ENCODE assay signal across 26 cellular contexts in the genomic region with DNA sequence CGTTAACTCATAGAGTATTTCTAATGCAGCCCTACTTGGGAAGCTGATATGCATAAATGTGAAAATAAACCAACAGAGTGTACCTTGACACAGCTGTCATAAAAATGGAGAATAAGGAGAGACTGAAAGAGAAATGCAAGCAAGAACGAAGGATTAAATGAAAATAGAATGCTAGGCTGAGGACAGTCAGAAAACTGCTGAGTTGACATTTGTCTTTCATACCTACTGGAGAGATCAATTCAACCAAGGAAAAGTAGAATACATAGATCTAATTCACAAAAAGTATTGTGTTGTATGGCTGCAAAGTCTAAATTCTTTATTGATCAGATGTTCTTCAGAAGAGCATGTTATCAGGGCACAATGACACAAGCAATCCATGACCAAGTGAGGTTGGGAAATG.
DNase-seq lines count a peak whose midpoint lies in the region; ATAC-seq, FAIRE-seq and TF ChIP-seq lines count a peak whose summit lies in the region.
"Had no signal": no experiment of that assay in that cellular context is flagged by ENCODE, and none has a peak within 500 bp of the region (broad histone marks: within the 10 kb centered on the region; RNA-seq: fewer than 3 reads in every experiment).

No MANE protein-coding gene starts in this region.

- H2BK120ac ChIP-seq in IMR-90 (ENCODE audit: low read depth, low read length) (no peak overlapping the region), H1 (replicated peaks; ENCODE audit: low read depth, low read length) (no peak overlapping the region)

- H3K4me2 ChIP-seq in A549 (no peak overlapping the region), IMR-90 (ENCODE audit: low read depth, low read length) (no peak overlapping the region), H1 (ENCODE audit: insufficient read depth in 1 of 2, low read depth in 2 of 2, low read length in 2 of 2) (no peak overlapping the region)
- H3K4me2 ChIP-seq: BLaER1 had no signal

- no peak for DNase-seq in A549 (ENCODE audit: low read depth in 1 of 2, low spot score in 1 of 2)
- no peak for DNase-seq in IMR-90
- DNase-seq in H1 (ENCODE audit: low read depth in 1 of 2, low spot score in 2 of 2), result no peak
- no peak for DNase-seq in left cardiac atrium
- DNase-seq in SW480 (ENCODE audit: low spot score), result no peak
- DNase-seq in AG08395 (ENCODE audit: low spot score), result no peak
- DNase-seq: 8988T; BE2C; C1 segment of cervical spinal cord; CD4-positive, alpha-beta memory T cell; CD4-positive, CD25-positive, alpha-beta regulatory T cell; CD8-positive, alpha-beta memory T cell; COR-L47; DMS 273 treated with DMSO at 0.1 percent for 48 hours; DMS153; DMS53; DMS79; DND-41; EL; GDM1 had no signal

- no TSS peak for BruUV-seq in IMR-90 (replicated peaks; lab: Mats Ljungman, UMichigan)

- TF ChIP-seq POLR2A in A549 (IDR thresholded peaks at IDR 0.05; ENCODE audit: low read length) (no peak), IMR-90 (IDR thresholded peaks at IDR 0.05; ENCODE audit: low read depth, low read length) (no peak), H1 (IDR thresholded peaks at IDR 0.05; ENCODE audit: control extremely low read depth in 1 of 2, low read depth in 2 of 2, low read length in 2 of 2) (no peak)

- intact Hi-C loops in IMR-90 (cut with micrococcal nuclease), result loop anchor here (10.0 kb wide), 1 partner anchor 505 kb away; no protein-coding TSS in a partner anchor
- intact Hi-C loops in left cardiac atrium (cut with DNase I), result no loop called here

- no peak overlapping the region for H2BK12ac ChIP-seq in H1 (ENCODE audit: low read depth, low read length)

- no peak for ATAC-seq in A549
- no peak for ATAC-seq in IMR-90 (ENCODE audit: low read depth)
- ATAC-seq in left cardiac atrium, result no peak
- ATAC-seq: GM12878 had no signal

- no peak overlapping the region for H4K8ac ChIP-seq in IMR-90 (ENCODE audit: low read depth in 2 of 2, low read length in 2 of 2)
- H4K8ac ChIP-seq in H1 (ENCODE audit: extremely low read depth, insufficient read depth, low read length), result no peak overlapping the region

- H3K18ac ChIP-seq in IMR-90 (ENCODE audit: low read depth, low read length) (no peak overlapping the region), H1 (ENCODE audit: extremely low read depth, low read length) (no peak overlapping the region)

- H3K27me3 ChIP-seq in IMR-90 (ENCODE audit: control insufficient read depth, insufficient read depth, low read length) (no peaks in the 10 kb centered on the region), H1 (replicated peaks in 1 of 4; ENCODE audit: control insufficient read depth in 3 of 4, extremely low read depth in 1 of 4, insufficient read depth in 3 of 4, low read length in 3 of 4) (no peaks in the 10 kb centered on the region; a peak in 3 of 7 replicates), neutrophil (no peaks in the 10 kb centered on the region)
- H3K27me3 ChIP-seq: BE2C, BLaER1 had no signal

- no peak overlapping the region for H4K5ac ChIP-seq in IMR-90 (ENCODE audit: low read depth, low read length)
- no peak overlapping the region for H4K5ac ChIP-seq in H1 (ENCODE audit: insufficient read length, low read depth, low read length)

- H3K9me3 ChIP-seq in A549 (no peaks in the 10 kb centered on the region), IMR-90 (ENCODE audit: control insufficient read depth, insufficient read depth, low read length) (no peaks in the 10 kb centered on the region), H1 (ENCODE audit: insufficient read depth in 2 of 2, low read depth in 1 of 2, low read length in 1 of 2) (no peaks in the 10 kb centered on the region), neutrophil (no peaks in the 10 kb centered on the region)
- H3K9me3 ChIP-seq: BE2C, BLaER1 had no signal

- H3K36me3 ChIP-seq in IMR-90 (ENCODE audit: control insufficient read depth, insufficient read depth, low read length) (peaks cover 9% of the 10 kb centered on the region), H1 (ENCODE audit: control insufficient read depth in 2 of 4, insufficient read depth in 4 of 4, low read length in 3 of 4) (no peaks in the 10 kb centered on the region), neutrophil (no peaks in the 10 kb centered on the region)
- H3K36me3 ChIP-seq: BE2C, BLaER1 had no signal

- H2AK9ac ChIP-seq in IMR-90 (replicated peaks; ENCODE audit: low read depth, low read length, poor library complexity), result no peak overlapping the region

- CTCF ChIA-PET in A549 (lab: Yijun Ruan, JAX), result no interaction called here
- CTCF ChIA-PET in IMR-90 (lab: Yijun Ruan, JAX), result no interaction called here
- CTCF ChIA-PET in H1 (lab: Charles Lee; ENCODE audit: partially characterized antibody), result interaction anchor here (2.0 kb wide), 1 partner anchor 18 kb away, joined by 6 read pairs; no protein-coding TSS in a partner anchor

- in situ Hi-C loops in IMR-90 (cut with MboI; ENCODE audit: low sequenced_read_pairs), result no loop called here

- H3K56ac ChIP-seq in IMR-90 (ENCODE audit: extremely low read depth, insufficient read depth, low read length) (no peak overlapping the region), H1 (replicated peaks; ENCODE audit: insufficient read length, low read depth, low read length) (no peak overlapping the region)

- POLR2A ChIA-PET in A549 (lab: Yijun Ruan, JAX) (no interaction called here), IMR-90 (lab: Charles Lee; ENCODE audit: unreplicated experiment) (no interaction called here), H1 (lab: Charles Lee; ENCODE audit: partially characterized antibody) (no interaction called here)

- dilution Hi-C loops in IMR-90 (cut with HindIII; ENCODE audit: low sequenced_read_pairs, unreplicated experiment), result no loop called here

- no peaks in the 10 kb centered on the region for H3K79me2 ChIP-seq in H1 (ENCODE audit: control insufficient read depth in 1 of 2, insufficient read depth in 2 of 2, low read length in 2 of 2)

- H3K14ac ChIP-seq in IMR-90 (replicated peaks; ENCODE audit: low read depth, low read length), result no peak overlapping the region
- no peak overlapping the region for H3K14ac ChIP-seq in H1 (ENCODE audit: insufficient read length)

- no peak overlapping the region for H3K27ac ChIP-seq in A549
- H3K27ac ChIP-seq in IMR-90 (ENCODE audit: insufficient read depth, low read length), result no peak overlapping the region
- no peak overlapping the region for H3K27ac ChIP-seq in H1 (ENCODE audit: low read depth, low read length)
- H3K27ac ChIP-seq in neutrophil, result peak overlapping the region; percentile 23
- H3K27ac ChIP-seq: BLaER1 had no signal

- H4K20me1 ChIP-seq in IMR-90 (ENCODE audit: insufficient read depth, low read length) (no peaks in the 10 kb centered on the region), H1 (replicated peaks in 1 of 2; ENCODE audit: control insufficient read depth in 1 of 2, insufficient read depth in 2 of 2, low read length in 2 of 2) (peaks cover 0 to 2% of the 10 kb centered on the region in 2 experiments)
- H4K20me1 ChIP-seq: BLaER1 had no signal

- H3K9me1 ChIP-seq in IMR-90 (ENCODE audit: insufficient read depth, low read length), result no peaks in the 10 kb centered on the region

- H3K4me3 ChIP-seq in A549 (no peak overlapping the region), IMR-90 (ENCODE audit: insufficient read depth, low read depth, low read length) (no peak overlapping the region), H1 (ENCODE audit: extremely low read depth in 1 of 4, insufficient read depth in 2 of 4, low read depth in 3 of 4, low read length in 4 of 4) (no peak overlapping the region), neutrophil (ENCODE audit: low read depth in 1 of 2, low read length in 1 of 2) (no peak overlapping the region)
- H3K4me3 ChIP-seq: BLaER1, GM12878 had no signal

- TF ChIP-seq EP300 in A549 (IDR thresholded peaks at IDR 0.05) (no peak), H1 (IDR thresholded peaks at IDR 0.05; ENCODE audit: borderline replicate concordance in 1 of 2, low read depth in 2 of 2, low read length in 2 of 2) (no peak)

- H4K91ac ChIP-seq in IMR-90 (ENCODE audit: insufficient read depth, low read depth, low read length) (no peak overlapping the region), H1 (replicated peaks; ENCODE audit: insufficient read length, low read length) (no peak overlapping the region)

- TF ChIP-seq CTCF in A549 (IDR thresholded peaks at IDR 0.05), result no peak
- no peak for TF ChIP-seq CTCF in IMR-90 (conservative IDR thresholded peaks at IDR 0.05; ENCODE audit: low read depth, low read length)
- TF ChIP-seq CTCF in H1 (IDR thresholded peaks at IDR 0.05; ENCODE audit: control extremely low read depth in 1 of 3, insufficient read depth in 1 of 3, low read depth in 1 of 3, low read length in 3 of 3), result no peak
- TF ChIP-seq CTCF in neutrophil (IDR thresholded peaks at IDR 0.05), result no peak

- H3K9ac ChIP-seq in IMR-90 (ENCODE audit: low read depth, low read length), result no peak overlapping the region
- H3K9ac ChIP-seq in H1 (replicated peaks in 1 of 4; ENCODE audit: extremely low read depth in 1 of 4, low read depth in 3 of 4, low read length in 3 of 4), result no peak overlapping the region
- H3K9ac ChIP-seq: BLaER1 had no signal

- H3K79me1 ChIP-seq in IMR-90 (ENCODE audit: low read depth in 1 of 2, low read length in 2 of 2) (no peaks in the 10 kb centered on the region), H1 (ENCODE audit: low read depth, low read length) (no peaks in the 10 kb centered on the region)

- H2BK5ac ChIP-seq in IMR-90 (ENCODE audit: low read depth, low read length, poor library complexity, severe bottlenecking) (no peak overlapping the region), H1 (ENCODE audit: low read depth, low read length) (no peak overlapping the region)

- H2BK20ac ChIP-seq in IMR-90 (ENCODE audit: low read depth, low read length) (no peak overlapping the region), H1 (ENCODE audit: low read length) (no peak overlapping the region)

- 4% methylated on average over 2 of the region's 2 CpGs for WGBS in A549 (ENCODE audit: missing lambda C conversion rate)
- WGBS in IMR-90 (ENCODE audit: extremely low coverage in 2 of 2, insufficient read length in 1 of 2), 2 experiments, result no CpG with 5 or more reads among the region's 2 CpGs
- 79% methylated on average over 2 of the region's 2 CpGs; no CpG with 5 or more reads in 1 of the 2 experiments for WGBS in H1 (ENCODE audit: extremely low coverage in 1 of 2, insufficient coverage in 1 of 2, insufficient read length in 1 of 2, insufficient replicate concordance in 2 of 2, low coverage in 1 of 2, low lambda C conversion rate in 2 of 2, missing lambda C conversion rate in 1 of 2), 2 experiments

- H2AFZ ChIP-seq in IMR-90 (replicated peaks; ENCODE audit: low read length, poor library complexity) (no peak overlapping the region), H1 (ENCODE audit: low read length) (no peak overlapping the region)

- H2AK5ac ChIP-seq in IMR-90 (ENCODE audit: low read depth, low read length) (no peak overlapping the region), H1 (ENCODE audit: low read depth, low read length) (no peak overlapping the region)

- H3K4me1 ChIP-seq in A549 (no peaks in the 10 kb centered on the region), IMR-90 (ENCODE audit: control insufficient read depth, insufficient read depth, low read length) (peaks cover 3% of the 10 kb centered on the region; the same call in 1 of the 2 replicates), H1 (replicated peaks in 1 of 4; ENCODE audit: control insufficient read depth in 3 of 4, insufficient read depth in 4 of 4, low read length in 3 of 4) (peaks cover 0 to 4% (median 1%) of the 10 kb centered on the region in 4 experiments; a peak in 4 of 7 replicates), neutrophil (ENCODE audit: control insufficient read depth in 1 of 2, insufficient read depth in 1 of 2, low read depth in 1 of 2, low read length in 1 of 2) (peaks cover 6 to 16% of the 10 kb centered on the region in 2 experiments)
- H3K4me1 ChIP-seq: BE2C had no signal

- H2BK15ac ChIP-seq in IMR-90 (ENCODE audit: low read depth, low read length) (no peak overlapping the region), H1 (ENCODE audit: low read length) (no peak overlapping the region)

- FAIRE-seq in A549 (lab: Jason Lieb, UNC), result no peak
- FAIRE-seq in H1 (lab: Jason Lieb, UNC), result no peak
- FAIRE-seq: A204.1, GM12878, GM12892, GM18507 had no signal

- H3K4ac ChIP-seq in IMR-90 (ENCODE audit: low read depth, low read length), result no peak overlapping the region
- no peak overlapping the region for H3K4ac ChIP-seq in H1 (replicated peaks; ENCODE audit: insufficient read length, low read depth, low read length)

- TF ChIP-seq RAD21 in A549 (conservative IDR thresholded peaks at IDR 0.05 in 1 of 2, IDR thresholded peaks at IDR 0.05 in 1 of 2) (no peak), IMR-90 (IDR thresholded peaks at IDR 0.05; ENCODE audit: low read length) (no peak), H1 (IDR thresholded peaks at IDR 0.05 in 1 of 2, conservative IDR thresholded peaks at IDR 0.05 in 1 of 2; ENCODE audit: low read depth in 2 of 2, low read length in 2 of 2) (no peak)

- H3K23me2 ChIP-seq in H1 (ENCODE audit: low read depth, low read length), result no peaks in the 10 kb centered on the region

- H3K23ac ChIP-seq in IMR-90 (ENCODE audit: low read depth, low read length), result no peak overlapping the region
- no peak overlapping the region for H3K23ac ChIP-seq in H1 (ENCODE audit: insufficient read length)
